Comparison of ENCODE assay signal across 13 cellular contexts in genomic region chr1:214859647-214860046, GRCh38.
"Had no signal": no experiment of that assay in that cellular context is flagged by ENCODE, and none has a peak within 500 bp of the region (broad histone marks: within the 10 kb centered on the region; RNA-seq: fewer than 3 reads in every experiment).

No MANE protein-coding gene starts in this region.

- H3K4me2 ChIP-seq: smooth muscle cell had no signal

- H3K9me3 ChIP-seq: gastroesophageal sphincter, ovary, right lobe of liver had no signal

- DNase-seq: activated CD4-positive, CD25-positive, alpha-beta regulatory T cell treated with anti-CD3 and anti-CD28 coated beads, Interleukin-2, amount 50 U/mL, for 72 hours; activated naive CD4-positive, alpha-beta T cell treated with anti-CD3 and anti-CD28 coated beads for 36 hours; activated T-cell treated with anti-CD3 and anti-CD28 coated beads for 4 hours; islet precursor cell; naive B cell; ovary; right lobe of liver; stimulated activated naive CD8-positive, alpha-beta T cell treated with anti-CD3 and anti-CD28 coated beads, Interleukin-15, Interleukin-2, amounts not matched to agents 100 U/mL and 50 U/mL, for 24 hours; T-helper 9 cell had no signal

- ATAC-seq: activated T-helper 17 cell treated with anti-CD3 and anti-CD28 coated beads, Interleukin-2, amount 50 U/mL, for 72 hours; gastroesophageal sphincter; left lobe of liver; right lobe of liver; stimulated activated naive CD8-positive, alpha-beta T cell treated with anti-CD3 and anti-CD28 coated beads, Interleukin-15, Interleukin-2, amounts not matched to agents 100 U/mL and 50 U/mL, for 24 hours had no signal

- H3K27ac ChIP-seq: gastroesophageal sphincter, ovary, right lobe of liver had no signal

- H3K4me3 ChIP-seq: gastroesophageal sphincter, ovary, right lobe of liver, smooth muscle cell had no signal

- H3K36me3 ChIP-seq: gastroesophageal sphincter, ovary, right lobe of liver had no signal

- H3K27me3 ChIP-seq: gastroesophageal sphincter, right lobe of liver had no signal

- H3K4me1 ChIP-seq: gastroesophageal sphincter, right lobe of liver had no signal
